Comparison of ENCODE assay signal across 7 cellular contexts in genomic region chrY:16454799-16455198, GRCh38.
"Had no signal": no experiment of that assay in that cellular context is flagged by ENCODE, and none has a peak within 500 bp of the region (broad histone marks: within the 10 kb centered on the region; RNA-seq: fewer than 3 reads in every experiment).

No MANE protein-coding gene starts in this region.

- H3K4me3 ChIP-seq: K562 had no signal

- FAIRE-seq: HTR-8/SVneo, K562 had no signal

- H3K27ac ChIP-seq: HL-60, KMS-11 had no signal

- H3K4me2 ChIP-seq: KMS-11 had no signal

- DNase-seq: IMR-90, KBM-7, KG1 had no signal

- ATAC-seq: K562 had no signal

- H3K9ac ChIP-seq: KMS-11 had no signal
